ENCODE assay signal across 8 cellular contexts in genomic region chr19:49637865-49638350, GRCh38. TPM values are rescaled to one million over a fixed set of nuclear protein-coding genes. Genes with fewer than 3 reads are reported as not detected.
DNase-seq lines count a peak whose midpoint lies in the region; ATAC-seq and TF ChIP-seq lines count a peak whose summit lies in the region.

No MANE protein-coding gene starts in this region.

- H3K36me3 ChIP-seq in sigmoid colon, result peaks cover 0 to 22% (median 11%) of the 10 kb centered on the region in 4 donors

- peaks cover 26% of the 10 kb centered on the region for H3K4me1 Mint-ChIP-seq in activated T-helper 17 cell treated with anti-CD3 and anti-CD28 coated beads, Interleukin-2, amount 50 U/mL, for 72 hours
- peaks cover 30% of the 10 kb centered on the region for H3K4me1 Mint-ChIP-seq in activated naive CD8-positive, alpha-beta T cell treated with anti-CD3 and anti-CD28 coated beads for 36 hours

- H3K4me1 ChIP-seq in sigmoid colon, result peaks cover 0 to 54% (median 43%) of the 10 kb centered on the region in 4 donors

- peak overlapping the region; percentile 52 for H3K27ac Mint-ChIP-seq in activated T-helper 17 cell treated with anti-CD3 and anti-CD28 coated beads, Interleukin-2, amount 50 U/mL, for 72 hours
- no peak overlapping the region for H3K27ac Mint-ChIP-seq in activated naive CD8-positive, alpha-beta T cell treated with anti-CD3 and anti-CD28 coated beads for 36 hours

- peaks cover 14% of the 10 kb centered on the region for H3K36me3 Mint-ChIP-seq in activated T-helper 17 cell treated with anti-CD3 and anti-CD28 coated beads, Interleukin-2, amount 50 U/mL, for 72 hours (ENCODE audit: low read depth)
- H3K36me3 Mint-ChIP-seq in activated naive CD8-positive, alpha-beta T cell treated with anti-CD3 and anti-CD28 coated beads for 36 hours, result peaks cover 11% of the 10 kb centered on the region

- CTCF ChIA-PET in AG04450 (lab: Charles Lee), result no interaction called here

- no peak for TF ChIP-seq CTCF in AG04450 (IDR thresholded peaks at IDR 0.05; ENCODE audit: low read depth, low read length)
- no peak for TF ChIP-seq CTCF in HFF-Myc (IDR thresholded peaks at IDR 0.05; ENCODE audit: low read depth, low read length, missing control alignments)
- TF ChIP-seq CTCF in sigmoid colon (IDR thresholded peaks at IDR 0.05), result no peak

- no peaks in the 10 kb centered on the region for H3K27me3 Mint-ChIP-seq in activated T-helper 17 cell treated with anti-CD3 and anti-CD28 coated beads, Interleukin-2, amount 50 U/mL, for 72 hours
- H3K27me3 Mint-ChIP-seq in activated naive CD8-positive, alpha-beta T cell treated with anti-CD3 and anti-CD28 coated beads for 36 hours, result no peaks in the 10 kb centered on the region

- DNase-seq in AG04450 (ENCODE audit: low read depth, low spot score) (no peak), HFF-Myc (ENCODE audit: extremely low read depth, low read depth) (peak; percentile 50), left cardiac atrium (peak; percentile 92), sigmoid colon (peak; percentile 96)
- no peak for DNase-seq in activated naive CD8-positive, alpha-beta T cell treated with anti-CD3 and anti-CD28 coated beads for 36 hours

- no peaks in the 10 kb centered on the region for H3K9me3 Mint-ChIP-seq in activated T-helper 17 cell treated with anti-CD3 and anti-CD28 coated beads, Interleukin-2, amount 50 U/mL, for 72 hours
- no peaks in the 10 kb centered on the region for H3K9me3 Mint-ChIP-seq in activated naive CD8-positive, alpha-beta T cell treated with anti-CD3 and anti-CD28 coated beads for 36 hours

- H3K27ac ChIP-seq in AG04450 (ENCODE audit: low read depth, low read length) (peak overlapping the region; percentile 47), sigmoid colon (peak overlapping the region; percentile 97 to 100 (median 99))

- intact Hi-C loops in left cardiac atrium (cut with DNase I), result loop anchor here in 1 of 2 donors (2.0 kb wide), 1 partner anchor 47 kb away; the partner anchor contains the start of gene PRR12
- intact Hi-C loops in sigmoid colon (cut with DNase I), result no loop called here

- POLR2A ChIA-PET in AG04450 (lab: Yijun Ruan, JAX), result interaction anchor here (0.7 kb wide), 1 partner anchor 27 kb away, joined by 3 read pairs; no protein-coding TSS in a partner anchor

- no peak for ATAC-seq in activated T-helper 17 cell treated with anti-CD3 and anti-CD28 coated beads, Interleukin-2, amount 50 U/mL, for 72 hours (replicated peaks)
- peak; percentile 3 to 19 for ATAC-seq in left cardiac atrium
- no peak for ATAC-seq in GM19452 (IDR thresholded peaks at IDR 0.05; ENCODE audit: unreplicated experiment)
- ATAC-seq in HG03457 (IDR thresholded peaks at IDR 0.05; ENCODE audit: unreplicated experiment), result no peak

- 1 to 7% methylated on average over 12 of the region's 12 CpGs for WGBS in sigmoid colon, 2 donors

- TF ChIP-seq EP300 in sigmoid colon (IDR thresholded peaks at IDR 0.05), result no peak

- peak overlapping the region; percentile 99 for H3K4me3 Mint-ChIP-seq in activated T-helper 17 cell treated with anti-CD3 and anti-CD28 coated beads, Interleukin-2, amount 50 U/mL, for 72 hours
- no peak overlapping the region for H3K4me3 Mint-ChIP-seq in activated naive CD8-positive, alpha-beta T cell treated with anti-CD3 and anti-CD28 coated beads for 36 hours

- no peaks in the 10 kb centered on the region for H3K9me3 ChIP-seq in AG04450 (ENCODE audit: control insufficient read depth, insufficient read depth, low read length)
- no peaks in the 10 kb centered on the region for H3K9me3 ChIP-seq in sigmoid colon

- peak overlapping the region; percentile 73 for H3K4me3 ChIP-seq in AG04450 (ENCODE audit: low read depth, low read length)
- H3K4me3 ChIP-seq in HFF-Myc (replicated peaks; ENCODE audit: low read depth, low read length), result peak overlapping the region; percentile 35
- peak overlapping the region; percentile 80 to 95 (median 84) for H3K4me3 ChIP-seq in sigmoid colon

- H3K27me3 ChIP-seq in AG04450 (ENCODE audit: control insufficient read depth, insufficient read depth, low read length) (no peaks in the 10 kb centered on the region), sigmoid colon (no peaks in the 10 kb centered on the region)

- TF ChIP-seq POLR2A in sigmoid colon (IDR thresholded peaks at IDR 0.05), result peak in 1 of 2 donors; percentile 49

RNA-seq across cellular contexts. Expression of gene RRAS, which starts 2.0 kb away (rescaled TPM):
- polyA plus RNA-seq in AG04450 (2011; rRNA removed), result 64.2 and 93.3 TPM in 2 replicates
- polyA minus RNA-seq in AG04450 (2011; rRNA and poly(A)+ RNA removed), result 40.1 and 53.1 TPM in 2 replicates
- 10 to 100 TPM in 1 of 2 donors, 1 to 10 TPM in 1; 7.6 to 14.3 TPM for total RNA-seq in activated T-helper 17 cell treated with anti-CD3 and anti-CD28 coated beads, Interleukin-2, amount 50 U/mL, for 72 hours
- total RNA-seq in left cardiac atrium, result 10 to 100 TPM; 85.6 to 95.0 TPM
- total RNA-seq in sigmoid colon, result 100 to 1,000 TPM; 105 to 127 (median 125) TPM
- 100 to 1,000 TPM in 2 of 3 donors, 10 to 100 TPM in 1; 79.8 to 139 (median 130) TPM for polyA plus RNA-seq in sigmoid colon
- 1 to 10 TPM; 4.4 to 5.0 TPM for total RNA-seq in activated naive CD8-positive, alpha-beta T cell treated with anti-CD3 and anti-CD28 coated beads for 36 hours

RNA-seq across cellular contexts. Expression of gene SCAF1, which starts 4.1 kb away (rescaled TPM):
- polyA plus RNA-seq in AG04450 (2011; rRNA removed) (2.5 and 3.5 TPM in 2 replicates), sigmoid colon (10 to 100 TPM in 2 of 3 donors, 1 to 10 TPM in 1; 9.0 to 30.8 (median 16.0) TPM)
- 3.1 and 3.2 TPM in 2 replicates for polyA minus RNA-seq in AG04450 (2011; rRNA and poly(A)+ RNA removed)
- 10 to 100 TPM; 53.8 to 60.5 TPM for total RNA-seq in activated T-helper 17 cell treated with anti-CD3 and anti-CD28 coated beads, Interleukin-2, amount 50 U/mL, for 72 hours
- total RNA-seq in left cardiac atrium (10 to 100 TPM; 38.6 to 46.9 TPM), sigmoid colon (10 to 100 TPM; 10.9 to 21.3 (median 12.5) TPM)
- 10 to 100 TPM; 58.9 to 62.2 TPM for total RNA-seq in activated naive CD8-positive, alpha-beta T cell treated with anti-CD3 and anti-CD28 coated beads for 36 hours

RNA-seq across cellular contexts. Expression of gene IRF3, which starts 27.7 kb away (rescaled TPM):
- polyA plus RNA-seq in AG04450 (2011; rRNA removed) (33.5 and 54.9 TPM in 2 replicates), sigmoid colon (100 to 1,000 TPM in 1 of 3 donors, 10 to 100 TPM in 2; 50.9 to 125 (median 64.9) TPM)
- 26.1 and 35.0 TPM in 2 replicates for polyA minus RNA-seq in AG04450 (2011; rRNA and poly(A)+ RNA removed)
- 100 to 1,000 TPM; 150 to 218 TPM for total RNA-seq in activated T-helper 17 cell treated with anti-CD3 and anti-CD28 coated beads, Interleukin-2, amount 50 U/mL, for 72 hours
- total RNA-seq in left cardiac atrium (10 to 100 TPM; 46.3 to 48.1 TPM), sigmoid colon (10 to 100 TPM; 28.2 to 59.1 (median 32.6) TPM)
- 100 to 1,000 TPM in 1 of 2 experiments, 10 to 100 TPM in 1; 94.5 to 105 TPM for total RNA-seq in activated naive CD8-positive, alpha-beta T cell treated with anti-CD3 and anti-CD28 coated beads for 36 hours

RNA-seq across cellular contexts. Expression of gene BCL2L12, which starts 27.8 kb away (rescaled TPM):
- polyA plus RNA-seq in AG04450 (2011; rRNA removed) (8.8 and 10.9 TPM in 2 replicates), sigmoid colon (10 to 100 TPM in 2 of 3 donors, 1 to 10 TPM in 1; 9.0 to 43.6 (median 10.2) TPM)
- 4.4 and 5.9 TPM in 2 replicates for polyA minus RNA-seq in AG04450 (2011; rRNA and poly(A)+ RNA removed)
- total RNA-seq in activated T-helper 17 cell treated with anti-CD3 and anti-CD28 coated beads, Interleukin-2, amount 50 U/mL, for 72 hours, result 10 to 100 TPM; 61.1 to 80.5 TPM
- total RNA-seq in left cardiac atrium (10 to 100 TPM; 12.0 to 12.5 TPM), sigmoid colon (1 to 10 TPM; 4.6 to 9.2 (median 6.5) TPM)
- 10 to 100 TPM; 74.1 to 81.9 TPM for total RNA-seq in activated naive CD8-positive, alpha-beta T cell treated with anti-CD3 and anti-CD28 coated beads for 36 hours

RNA-seq across cellular contexts. Expression of gene PRMT1, which starts 39.2 kb away (rescaled TPM):
- 287 and 305 TPM in 2 replicates for polyA plus RNA-seq in AG04450 (2011; rRNA removed)
- 393 and 556 TPM in 2 replicates for polyA minus RNA-seq in AG04450 (2011; rRNA and poly(A)+ RNA removed)
- total RNA-seq in activated T-helper 17 cell treated with anti-CD3 and anti-CD28 coated beads, Interleukin-2, amount 50 U/mL, for 72 hours, result 100 to 1,000 TPM; 183 to 345 TPM
- 100 to 1,000 TPM; 137 to 159 TPM for total RNA-seq in left cardiac atrium
- total RNA-seq in sigmoid colon, result 100 to 1,000 TPM; 106 to 175 (median 160) TPM
- polyA plus RNA-seq in sigmoid colon, result 100 to 1,000 TPM in 2 of 3 donors, 10 to 100 TPM in 1; 84.1 to 172 (median 101) TPM
- total RNA-seq in activated naive CD8-positive, alpha-beta T cell treated with anti-CD3 and anti-CD28 coated beads for 36 hours, result 100 to 1,000 TPM; 538 to 547 TPM

Comparison
In these comparisons a context has a peak if more than half of its experiments do, and no peak if none do; other contexts are left out.
1. DNase-seq: peak in HFF-Myc (single experiment), left cardiac atrium (single experiment) and sigmoid colon (single experiment); none in AG04450 (single experiment) and activated naive CD8-positive, alpha-beta T cell treated with anti-CD3 and anti-CD28 coated beads for 36 hours (single experiment).
2. ATAC-seq: peak in left cardiac atrium (2 of 2); none in activated T-helper 17 cell treated with anti-CD3 and anti-CD28 coated beads, Interleukin-2, amount 50 U/mL, for 72 hours (single experiment), GM19452 (single experiment) and HG03457 (single experiment).
3. RNA of gene RRAS, which starts 2.0 kb away (total RNA-seq): 105 to 127 TPM in sigmoid colon and 85.6 to 95.0 TPM in left cardiac atrium; 7.6 to 14.3 TPM in activated T-helper 17 cell treated with anti-CD3 and anti-CD28 coated beads, Interleukin-2, amount 50 U/mL, for 72 hours and 4.4 to 5.0 TPM in activated naive CD8-positive, alpha-beta T cell treated with anti-CD3 and anti-CD28 coated beads for 36 hours; every median in the first group is over 4 times any median in the second.
4. Peak in every context shown above with its lines, with median percentiles within 50 percentile points of each other: H3K4me3 ChIP-seq.